ENCODE assay signal across 1 cellular context in the genomic region with DNA sequence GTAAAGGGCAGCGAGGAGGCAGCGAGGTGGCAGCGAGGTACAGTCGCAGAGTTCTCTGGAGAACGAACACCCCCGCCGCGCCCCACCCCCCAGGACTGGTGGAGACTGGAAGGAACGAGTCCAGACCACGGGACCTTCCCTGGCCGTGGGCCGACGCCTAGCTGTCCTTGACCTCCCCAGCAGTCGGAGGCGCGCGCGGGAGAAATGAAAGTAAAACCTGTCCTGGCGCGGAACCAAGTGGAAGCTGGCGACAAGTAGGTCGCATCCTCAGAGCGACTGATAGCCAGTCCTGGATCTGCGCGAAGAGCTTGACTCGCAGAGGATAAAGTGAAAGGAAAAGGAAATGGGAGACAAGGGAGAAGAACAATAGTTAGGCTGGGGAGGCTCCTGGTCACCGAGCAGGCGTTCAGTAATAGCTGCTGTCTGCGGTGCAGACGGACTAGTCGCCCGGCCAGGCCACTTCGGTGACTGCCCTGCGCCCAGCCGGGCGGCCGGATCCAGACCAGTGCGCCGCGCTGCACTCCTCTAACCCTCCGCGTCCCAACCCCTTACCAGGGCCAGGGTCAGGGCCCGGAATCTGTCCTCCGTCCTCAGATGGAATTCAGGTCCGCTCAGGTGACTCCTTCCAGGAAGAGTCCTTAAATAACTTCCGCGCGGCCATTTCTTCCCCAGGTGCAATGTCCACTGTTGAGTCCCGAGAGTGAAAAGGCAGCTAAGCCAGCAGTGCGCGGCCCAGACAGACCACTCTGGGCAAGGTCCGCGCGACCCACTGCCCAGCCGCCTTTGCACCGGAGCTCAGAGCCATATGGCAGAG.
TF ChIP-seq lines count a peak whose summit lies in the region.

No MANE protein-coding gene starts in this region.

TF ChIP-seq in HCT116, 20 proteins besides CTCF, POLR2A, EP300 and RAD21:
- TF ChIP-seq JUND (IDR thresholded peaks at IDR 0.05) (no peak), ZFX (IDR thresholded peaks at IDR 0.05) (peak; percentile 44; the same call in 1 of the 2 replicates), FOSL1 (IDR thresholded peaks at IDR 0.05; ENCODE audit: low read depth) (no peak), CEBPB (IDR thresholded peaks at IDR 0.05; ENCODE audit: low read depth) (no peak), REST (IDR thresholded peaks at IDR 0.05; ENCODE audit: low read depth) (no peak), CBX3 (IDR thresholded peaks at IDR 0.05; ENCODE audit: low read depth) (no peak), ZBTB33 (IDR thresholded peaks at IDR 0.05; ENCODE audit: extremely low read depth, insufficient replicate concordance, low read length) (no peak), ZNF274 (IDR thresholded peaks at IDR 0.05; ENCODE audit: low read depth, low read length) (no peak), ELF1 (IDR thresholded peaks at IDR 0.05; ENCODE audit: borderline replicate concordance, low read depth) (no peak), SIN3A (IDR thresholded peaks at IDR 0.05; ENCODE audit: low read depth) (no peak), SRF (IDR thresholded peaks at IDR 0.05; ENCODE audit: low read depth) (no peak), MAX (IDR thresholded peaks at IDR 0.05) (no peak), EGR1 (IDR thresholded peaks at IDR 0.05; ENCODE audit: low read depth) (no peak), YY1 (IDR thresholded peaks at IDR 0.05; ENCODE audit: extremely low read depth, insufficient replicate concordance, low read depth, low read length) (peak; percentile 36), POLR2AphosphoS5 (IDR thresholded peaks at IDR 0.05; ENCODE audit: low read depth, low read length) (peak; percentile 62), EZH2phosphoT487 (IDR thresholded peaks at IDR 0.05; ENCODE audit: borderline replicate concordance) (no peak), EZH2 (IDR thresholded peaks at IDR 0.05) (no peak), SP1 (IDR thresholded peaks at IDR 0.05; ENCODE audit: low read depth) (no peak), TCF7L2 (IDR thresholded peaks at IDR 0.05; ENCODE audit: borderline replicate concordance, extremely low read depth, insufficient read depth, insufficient read length) (peak; percentile 87), ATF3 (IDR thresholded peaks at IDR 0.05) (no peak)
